In the genomic region with DNA sequence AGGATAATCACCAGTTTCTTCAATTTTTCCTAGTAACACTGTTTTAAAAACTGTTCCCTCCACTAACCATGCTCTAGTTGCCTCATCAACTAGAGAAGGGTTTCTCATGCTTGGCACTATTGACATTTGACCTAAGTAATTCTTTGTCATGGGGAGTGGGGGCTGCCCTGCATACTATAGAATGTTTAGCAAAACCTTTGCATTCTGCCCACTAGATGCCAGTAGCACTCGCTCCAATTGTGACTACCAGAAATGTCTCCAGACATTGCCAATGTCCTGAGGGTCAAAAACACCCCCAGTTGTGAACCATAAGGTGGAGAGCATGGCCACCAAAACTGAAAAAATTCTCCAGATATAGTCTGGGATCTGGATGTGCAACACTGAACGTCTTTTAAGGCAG, we compare ENCODE assay signal across 1 cellular context.
TF ChIP-seq lines count a peak whose summit lies in the region.

No MANE protein-coding gene starts in this region.

TF ChIP-seq in liver, 16 proteins besides CTCF, POLR2A, EP300 and RAD21 (continued from another document):
- TF ChIP-seq, protein P1, sequence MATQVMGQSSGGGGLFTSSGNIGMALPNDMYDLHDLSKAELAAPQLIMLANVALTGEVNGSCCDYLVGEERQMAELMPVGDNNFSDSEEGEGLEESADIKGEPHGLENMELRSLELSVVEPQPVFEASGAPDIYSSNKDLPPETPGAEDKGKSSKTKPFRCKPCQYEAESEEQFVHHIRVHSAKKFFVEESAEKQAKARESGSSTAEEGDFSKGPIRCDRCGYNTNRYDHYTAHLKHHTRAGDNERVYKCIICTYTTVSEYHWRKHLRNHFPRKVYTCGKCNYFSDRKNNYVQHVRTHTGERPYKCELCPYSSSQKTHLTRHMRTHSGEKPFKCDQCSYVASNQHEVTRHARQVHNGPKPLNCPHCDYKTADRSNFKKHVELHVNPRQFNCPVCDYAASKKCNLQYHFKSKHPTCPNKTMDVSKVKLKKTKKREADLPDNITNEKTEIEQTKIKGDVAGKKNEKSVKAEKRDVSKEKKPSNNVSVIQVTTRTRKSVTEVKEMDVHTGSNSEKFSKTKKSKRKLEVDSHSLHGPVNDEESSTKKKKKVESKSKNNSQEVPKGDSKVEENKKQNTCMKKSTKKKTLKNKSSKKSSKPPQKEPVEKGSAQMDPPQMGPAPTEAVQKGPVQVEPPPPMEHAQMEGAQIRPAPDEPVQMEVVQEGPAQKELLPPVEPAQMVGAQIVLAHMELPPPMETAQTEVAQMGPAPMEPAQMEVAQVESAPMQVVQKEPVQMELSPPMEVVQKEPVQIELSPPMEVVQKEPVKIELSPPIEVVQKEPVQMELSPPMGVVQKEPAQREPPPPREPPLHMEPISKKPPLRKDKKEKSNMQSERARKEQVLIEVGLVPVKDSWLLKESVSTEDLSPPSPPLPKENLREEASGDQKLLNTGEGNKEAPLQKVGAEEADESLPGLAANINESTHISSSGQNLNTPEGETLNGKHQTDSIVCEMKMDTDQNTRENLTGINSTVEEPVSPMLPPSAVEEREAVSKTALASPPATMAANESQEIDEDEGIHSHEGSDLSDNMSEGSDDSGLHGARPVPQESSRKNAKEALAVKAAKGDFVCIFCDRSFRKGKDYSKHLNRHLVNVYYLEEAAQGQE (IDR thresholded peaks at IDR 0.05) = no peak
- TF ChIP-seq FOXA1 (IDR thresholded peaks at IDR 0.05) = no peak
